9 cellular contexts compared by ENCODE assay signal in the genomic region with DNA sequence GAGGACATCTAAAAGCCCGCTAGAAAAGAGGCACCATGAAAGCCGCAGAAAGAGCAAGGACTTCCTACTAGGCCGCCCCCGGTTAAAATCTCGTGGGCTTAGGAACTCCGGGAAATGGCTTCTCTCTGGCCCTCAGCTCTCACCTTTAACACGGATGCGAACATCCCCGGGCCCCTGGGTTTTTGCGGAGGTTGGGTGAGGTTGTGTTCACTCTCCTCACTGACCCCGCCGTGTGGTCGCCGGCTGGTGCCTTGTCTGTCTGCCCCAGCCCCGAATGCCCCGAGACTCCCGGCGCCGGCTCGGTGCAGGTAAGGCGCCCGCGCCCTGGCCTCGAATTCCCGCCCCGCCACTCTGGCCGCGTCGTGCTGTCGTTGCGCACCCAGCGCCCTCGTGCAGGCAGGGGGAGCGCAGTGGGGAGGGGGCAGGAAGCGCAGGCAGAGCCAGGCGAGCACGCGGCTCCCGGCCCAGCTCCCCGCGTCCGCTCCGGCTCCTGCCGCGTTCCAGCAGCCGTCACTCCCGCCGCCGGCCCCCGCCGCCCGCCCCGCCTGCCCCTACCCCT. TPM values are rescaled to one million over a fixed set of nuclear protein-coding genes. Genes with fewer than 3 reads are reported as not detected.
DNase-seq lines count a peak whose midpoint lies in the region; ATAC-seq, FAIRE-seq and TF ChIP-seq lines count a peak whose summit lies in the region.
"Had no signal": no experiment of that assay in that cellular context is flagged by ENCODE, and none has a peak within 500 bp of the region (broad histone marks: within the 10 kb centered on the region; RNA-seq: fewer than 3 reads in every experiment).

A gene (plus strand): TSS at position 437 of the 559 bp plus-strand sequence. CDS start 326 bp downstream, outside the sequence.

- TF ChIP-seq CTCF in GM13976 (IDR thresholded peaks at IDR 0.05; ENCODE audit: borderline replicate concordance, control extremely low read depth, extremely low read depth, insufficient read depth, missing control alignments): no peak
- TF ChIP-seq CTCF in astrocyte of the cerebellum (IDR thresholded peaks at IDR 0.05; ENCODE audit: low read depth, low read length, missing control alignments): no peak
- no peak for TF ChIP-seq CTCF in kidney (IDR thresholded peaks at IDR 0.05; ENCODE audit: borderline replicate concordance, extremely low read depth, insufficient read depth)

- no peaks in the 10 kb centered on the region for H3K9me3 Mint-ChIP-seq in T-helper 1 cell treated with Interleukin-12 subunit alpha and Interleukin-12 subunit beta and Interleukin-4 antibody, amounts not matched to agents 30 μg/mL and 1 μg/mL, for 36 hours

- peaks cover 0 to 12% of the 10 kb centered on the region in 2 donors for H3K4me1 ChIP-seq in kidney (ENCODE audit: control insufficient read depth in 1 of 2, insufficient read depth in 1 of 2, low read depth in 1 of 2, low read length in 2 of 2)

- peaks cover 48% of the 10 kb centered on the region for H3K4me1 Mint-ChIP-seq in T-helper 1 cell treated with Interleukin-12 subunit alpha and Interleukin-12 subunit beta and Interleukin-4 antibody, amounts not matched to agents 30 μg/mL and 1 μg/mL, for 36 hours (ENCODE audit: low read depth)

- ATAC-seq in HG02840 (IDR thresholded peaks at IDR 0.05; ENCODE audit: low FRiP score, unreplicated experiment) (no peak), HG03108 (IDR thresholded peaks at IDR 0.05; ENCODE audit: unreplicated experiment) (no peak)

- no peak within 1 kb of the TSS for H3K27ac ChIP-seq in kidney (ENCODE audit: low read depth in 2 of 2, low read length in 2 of 2)
- H3K27ac ChIP-seq: SJSA1 had no signal

- no peak within 1 kb of the TSS for H3K9ac ChIP-seq in kidney (ENCODE audit: low read length in 2 of 2)

- no peaks in the 10 kb centered on the region for H3K36me3 ChIP-seq in kidney (ENCODE audit: control insufficient read depth in 1 of 2, insufficient read depth in 2 of 2, low read length in 2 of 2)
- H3K36me3 ChIP-seq: SJSA1 had no signal

- H3K4me3 ChIP-seq in astrocyte of the cerebellum (ENCODE audit: low read depth, low read length): peak within 1 kb of the TSS; percentile 30
- peak within 1 kb of the TSS in 1 of 2 donors; percentile 40 for H3K4me3 ChIP-seq in kidney (ENCODE audit: low read length in 2 of 2)
- H3K4me3 ChIP-seq: SJSA1 had no signal

- intact Hi-C loops in kidney (cut with DNase I): no loop called here

- no peak for FAIRE-seq in kidney (lab: Jason Lieb, UNC)

- in situ Hi-C loops in GM13976 (cut with MboI; ENCODE audit: low sequenced_read_pairs, unreplicated experiment) (no loop called here), astrocyte of the cerebellum (cut with HindIII; ENCODE audit: low sequenced_read_pairs) (no loop called here)

- DNase-seq in GM13976 (ENCODE audit: low spot score): peak; percentile 68
- no peak for DNase-seq in astrocyte of the cerebellum (ENCODE audit: low read depth)
- peak; percentile 84 for DNase-seq in kidney
- peak; percentile 60 to 68 for DNase-seq in stimulated activated CD4-positive, alpha-beta T cell treated with anti-CD3 and anti-CD28 coated beads, Interleukin-4, amount 100 ng/mL, for 4 hours
- no peak for DNase-seq in mucosa of gallbladder (ENCODE audit: low spot score)

- H3K27me3 Mint-ChIP-seq in T-helper 1 cell treated with Interleukin-12 subunit alpha and Interleukin-12 subunit beta and Interleukin-4 antibody, amounts not matched to agents 30 μg/mL and 1 μg/mL, for 36 hours (ENCODE audit: low read depth): peaks cover 4% of the 10 kb centered on the region

- H3K36me3 Mint-ChIP-seq in T-helper 1 cell treated with Interleukin-12 subunit alpha and Interleukin-12 subunit beta and Interleukin-4 antibody, amounts not matched to agents 30 μg/mL and 1 μg/mL, for 36 hours (ENCODE audit: low read depth): peaks cover 8% of the 10 kb centered on the region

- peak within 1 kb of the TSS; percentile 91 for H3K27ac Mint-ChIP-seq in T-helper 1 cell treated with Interleukin-12 subunit alpha and Interleukin-12 subunit beta and Interleukin-4 antibody, amounts not matched to agents 30 μg/mL and 1 μg/mL, for 36 hours

- peak within 1 kb of the TSS; percentile 86 for H3K4me3 Mint-ChIP-seq in T-helper 1 cell treated with Interleukin-12 subunit alpha and Interleukin-12 subunit beta and Interleukin-4 antibody, amounts not matched to agents 30 μg/mL and 1 μg/mL, for 36 hours

- peaks cover 0 to 5% of the 10 kb centered on the region in 2 donors for H3K9me3 ChIP-seq in kidney (ENCODE audit: control insufficient read depth in 1 of 2, low read length in 2 of 2)
- H3K9me3 ChIP-seq: SJSA1 had no signal

RNA-seq across cellular contexts. Expression of the gene that starts here (rescaled TPM):
- 2.5 TPM for total RNA-seq in kidney
- not detected for polyA plus RNA-seq in kidney (ENCODE audit: insufficient read depth, low read depth, low replicate concordance)
- total RNA-seq in mucosa of gallbladder: 3.2 TPM
- total RNA-seq: SJSA1 had no signal

Comparison
In these comparisons a context has a peak if more than half of its experiments do, and no peak if none do; other contexts are left out.
1. DNase-seq: peak in GM13976 (single experiment), kidney (single experiment) and stimulated activated CD4-positive, alpha-beta T cell treated with anti-CD3 and anti-CD28 coated beads, Interleukin-4, amount 100 ng/mL, for 4 hours (2 of 2); none in astrocyte of the cerebellum (single experiment) and mucosa of gallbladder (single experiment).